In the genomic region with DNA sequence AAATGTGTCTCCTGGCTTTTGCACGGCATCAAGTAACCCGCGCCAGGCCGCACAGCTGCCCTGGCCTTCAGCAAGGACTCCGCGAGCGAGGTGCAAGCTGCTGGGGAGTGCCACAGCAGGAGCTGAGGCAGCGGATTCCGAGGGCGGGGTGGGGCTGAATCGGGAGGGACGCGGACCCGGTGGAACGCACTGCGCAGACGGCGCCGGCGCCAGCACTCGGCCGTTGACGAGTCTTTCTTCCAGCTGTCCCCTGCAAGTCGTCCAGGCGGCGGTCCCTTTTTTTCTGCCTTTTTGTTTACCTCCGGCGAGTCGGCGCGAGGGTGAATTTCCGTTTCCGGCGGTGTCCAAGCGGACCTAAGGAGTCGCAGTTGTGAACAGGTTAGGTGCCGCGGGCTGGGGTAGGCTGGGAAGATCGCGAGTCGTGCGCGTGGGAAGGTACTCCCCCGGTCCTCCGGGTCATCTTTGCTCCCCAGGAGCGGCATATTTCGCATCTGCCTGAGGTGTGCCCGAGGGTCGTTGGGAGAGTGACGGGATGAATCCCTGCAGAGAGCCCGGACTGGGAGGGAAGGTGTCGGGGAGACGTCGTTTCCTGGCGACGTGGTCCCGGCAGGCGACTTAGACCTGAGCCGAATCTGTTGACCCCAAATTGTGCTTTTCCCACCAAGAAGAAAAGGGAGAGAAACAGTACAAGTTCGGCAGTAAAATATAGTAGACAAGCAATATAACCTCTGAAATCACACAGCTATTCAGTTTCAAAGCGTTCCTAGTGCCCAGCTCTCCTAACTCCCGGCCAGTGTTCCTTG, we compare ENCODE assay signal across 8 cellular contexts.
DNase-seq lines count a peak whose midpoint lies in the region; ATAC-seq, FAIRE-seq and TF ChIP-seq lines count a peak whose summit lies in the region.
"Not testable (repeated sequence)": the region's sequence is repeated elsewhere in the genome, so short reads cannot be mapped to it uniquely, and the experiment has no call there.

No MANE protein-coding gene starts in this region.

- not testable (repeated sequence) for H3K9me3 ChIP-seq in SJCRH30 (replicated peaks)

- H3K9me3 Mint-ChIP-seq in natural killer cell treated with Interleukin-12 subunit alpha and Interleukin-12 subunit beta and Interleukin-15 and Interleukin-18, amount 100 ng/mL, for 72 hours; stimulated activated naive B cell treated with anti-CD40 and anti-IgM and Interleukin-4, amounts not matched to agents 10 μg/mL and 1 μg/mL and 100 μg/mL, for 72 hours: not testable (repeated sequence)

- H3K36me3 Mint-ChIP-seq in natural killer cell treated with Interleukin-12 subunit alpha and Interleukin-12 subunit beta and Interleukin-15 and Interleukin-18, amount 100 ng/mL, for 72 hours; stimulated activated naive B cell treated with anti-CD40 and anti-IgM and Interleukin-4, amounts not matched to agents 10 μg/mL and 1 μg/mL and 100 μg/mL, for 72 hours: not testable (repeated sequence)

- not testable (repeated sequence) for H3K27me3 ChIP-seq in SJCRH30

- FAIRE-seq in frontal cortex (lab: Jason Lieb, UNC): not testable (repeated sequence)

- H3K36me3 ChIP-seq in SJCRH30: not testable (repeated sequence)

- H3K4me1 Mint-ChIP-seq in natural killer cell treated with Interleukin-12 subunit alpha and Interleukin-12 subunit beta and Interleukin-15 and Interleukin-18, amount 100 ng/mL, for 72 hours (ENCODE audit: low read depth in 2 of 2): peaks cover 6 to 12% of the 10 kb centered on the region in 2 donors
- H3K4me1 Mint-ChIP-seq in stimulated activated naive B cell treated with anti-CD40 and anti-IgM and Interleukin-4, amounts not matched to agents 10 μg/mL and 1 μg/mL and 100 μg/mL, for 72 hours: peaks cover 2 to 11% of the 10 kb centered on the region in 2 donors

- H3K4me3 Mint-ChIP-seq in natural killer cell treated with Interleukin-12 subunit alpha and Interleukin-12 subunit beta and Interleukin-15 and Interleukin-18, amount 100 ng/mL, for 72 hours: peak overlapping the region; percentile 92
- peak overlapping the region; percentile 91 for H3K4me3 Mint-ChIP-seq in stimulated activated naive B cell treated with anti-CD40 and anti-IgM and Interleukin-4, amounts not matched to agents 10 μg/mL and 1 μg/mL and 100 μg/mL, for 72 hours

- not testable (repeated sequence) for H3K27me3 Mint-ChIP-seq in natural killer cell treated with Interleukin-12 subunit alpha and Interleukin-12 subunit beta and Interleukin-15 and Interleukin-18, amount 100 ng/mL, for 72 hours; stimulated activated naive B cell treated with anti-CD40 and anti-IgM and Interleukin-4, amounts not matched to agents 10 μg/mL and 1 μg/mL and 100 μg/mL, for 72 hours

- ATAC-seq in natural killer cell treated with Interleukin-12 subunit alpha and Interleukin-12 subunit beta and Interleukin-15 and Interleukin-18, amount 100 ng/mL, for 72 hours: peak; percentile 91 to 93
- ATAC-seq in stimulated activated naive B cell treated with anti-CD40 and anti-IgM and Interleukin-4, amounts not matched to agents 10 μg/mL and 1 μg/mL and 100 μg/mL, for 72 hours (replicated peaks): peak; percentile 71 to 78

- H3K27ac ChIP-seq in SJCRH30: not testable (repeated sequence)

- TF ChIP-seq CTCF in LNCaP clone FGC (IDR thresholded peaks at IDR 0.05; ENCODE audit: control insufficient read depth, extremely low read depth, insufficient read depth): not testable (repeated sequence)

- H3K27ac Mint-ChIP-seq in natural killer cell treated with Interleukin-12 subunit alpha and Interleukin-12 subunit beta and Interleukin-15 and Interleukin-18, amount 100 ng/mL, for 72 hours: peak overlapping the region; percentile 46 to 81
- H3K27ac Mint-ChIP-seq in stimulated activated naive B cell treated with anti-CD40 and anti-IgM and Interleukin-4, amounts not matched to agents 10 μg/mL and 1 μg/mL and 100 μg/mL, for 72 hours: peak overlapping the region; percentile 95

- peak overlapping the region; percentile 72 for H3K4me3 ChIP-seq in LNCaP clone FGC (ENCODE audit: low read depth, low read length)
- H3K4me3 ChIP-seq in SJCRH30: peak overlapping the region; percentile 58

- peak; percentile 22 for DNase-seq in DMS79 treated with DMSO at 0.1 percent for 48 hours (lab: John Stamatoyannopoulos, UW)
- peak; percentile 45 for DNase-seq in H4 (ENCODE audit: low spot score)
- DNase-seq in LNCaP clone FGC (ENCODE audit: low read depth): peak; percentile 68
- DNase-seq in SJCRH30: peak; percentile 62 to 69
- DNase-seq in activated naive CD4-positive, alpha-beta T cell treated with Interleukin-2 at 50 U/mL for 16 hours: peak; percentile 71
- DNase-seq in frontal cortex (ENCODE audit: low spot score in 2 of 2): peak; percentile 6 to 8
- peak; percentile 76 for DNase-seq in natural killer cell treated with Interleukin-12 subunit alpha and Interleukin-12 subunit beta and Interleukin-15 and Interleukin-18, amount 100 ng/mL, for 72 hours (ENCODE audit: low spot score)
- DNase-seq in stimulated activated naive B cell treated with anti-CD40 and anti-IgM and Interleukin-4, amounts not matched to agents 10 μg/mL and 1 μg/mL and 100 μg/mL, for 72 hours: peak; percentile 55

- not testable (repeated sequence) for H3K4me1 ChIP-seq in SJCRH30

Comparison
In these comparisons a context has a peak if more than half of its experiments do, and no peak if none do; other contexts are left out.
1. DNase-seq: peak in every context shown above with its lines; median percentile 76 in natural killer cell treated with Interleukin-12 subunit alpha and Interleukin-12 subunit beta and Interleukin-15 and Interleukin-18, amount 100 ng/mL, for 72 hours; 71 in activated naive CD4-positive, alpha-beta T cell treated with Interleukin-2 at 50 U/mL for 16 hours; 68 in LNCaP clone FGC; 66 in SJCRH30; 55 in stimulated activated naive B cell treated with anti-CD40 and anti-IgM and Interleukin-4, amounts not matched to agents 10 μg/mL and 1 μg/mL and 100 μg/mL, for 72 hours; 45 in H4; 22 in DMS79 treated with DMSO at 0.1 percent for 48 hours; 7 in frontal cortex.